8 cellular contexts compared by ENCODE assay signal in genomic region chr5:59724482-59725392, GRCh38.
DNase-seq lines count a peak whose midpoint lies in the region; ATAC-seq and TF ChIP-seq lines count a peak whose summit lies in the region.

No MANE protein-coding gene starts in this region.

- TF ChIP-seq CTCF in HEK293 (tag by site-specific recombination; IDR thresholded peaks at IDR 0.05): no peak; the same call in 1 of the 2 replicates
- peak; percentile 82 for TF ChIP-seq CTCF in brain microvascular endothelial cell (IDR thresholded peaks at IDR 0.05; ENCODE audit: low read depth, low read length, missing control alignments)
- TF ChIP-seq CTCF in mucosa of descending colon (IDR thresholded peaks at IDR 0.05): peak; percentile 63

- H3K9me3 ChIP-seq in HEK293 (ENCODE audit: control insufficient read depth, insufficient read depth, low read depth, low read length) (no peaks in the 10 kb centered on the region), mucosa of descending colon (no peaks in the 10 kb centered on the region)

- H3K4me1 ChIP-seq in HEK293 (ENCODE audit: control insufficient read depth, insufficient read depth, low read length): 0 out of 2 replicates have a peak, but pooled peaks cover 4% of the 10 kb centered on the region
- no peaks in the 10 kb centered on the region for H3K4me1 ChIP-seq in mucosa of descending colon (ENCODE audit: low read depth)

- peak; percentile 76 for ATAC-seq in mucosa of descending colon

- CTCF ChIA-PET in HEK293 (lab: Yijun Ruan, JAX): interaction anchor here (0.6 to 1.8 kb wide), 20 partner anchors 11 to 697 kb away, joined by 3 to 8 read pairs (median 4); no protein-coding TSS in a partner anchor

- no peak overlapping the region for H3K27ac ChIP-seq in HEK293 (ENCODE audit: extremely low read depth, low read depth, low read length)
- H3K27ac ChIP-seq in brain microvascular endothelial cell: no peak overlapping the region

- in situ Hi-C loops in brain microvascular endothelial cell (cut with HindIII; ENCODE audit: low pct_ligation_motif_present, low sequenced_read_pairs): no loop called here

- no peak overlapping the region for H3K4me3 ChIP-seq in HEK293 (ENCODE audit: low read depth, low read length)
- no peak overlapping the region for H3K4me3 ChIP-seq in brain microvascular endothelial cell (ENCODE audit: low read depth, low read length)
- H3K4me3 ChIP-seq in mucosa of descending colon: no peak overlapping the region

- POLR2A ChIA-PET in HEK293 (lab: Yijun Ruan, JAX): no interaction called here

- peak in 2 of 3 donors; percentile 8 to 9 for DNase-seq in stimulated activated CD4-positive, alpha-beta T cell treated with anti-CD3 and anti-CD28 coated beads, Interleukin-12 subunit alpha, Interleukin-12 subunit beta, amount 100 ng/mL, for 48 hours (ENCODE audit: low read depth in 2 of 3, low spot score in 1 of 3)
- DNase-seq in stimulated activated CD4-positive, alpha-beta T cell treated with anti-CD3 and anti-CD28 coated beads, Interleukin-4, amount 100 ng/mL, for 1 hour: no peak
- DNase-seq in NCI-H226 (peak; percentile 11), brain microvascular endothelial cell (peak; percentile 34), mucosa of descending colon (peak in 1 of 3 donors; percentile 39), T1000 (lab: John Stamatoyannopoulos, UW) (no peak), GOT3 (lab: John Stamatoyannopoulos, UW) (no peak)

- no peaks in the 10 kb centered on the region for H3K27me3 ChIP-seq in brain microvascular endothelial cell (replicated peaks)

- intact Hi-C loops in mucosa of descending colon (cut with DNase I, micrococcal nuclease): no loop called here

- no peaks in the 10 kb centered on the region for H3K36me3 ChIP-seq in HEK293 (ENCODE audit: control insufficient read depth in 2 of 2, insufficient read depth in 1 of 2, low read length in 2 of 2)
- no peaks in the 10 kb centered on the region for H3K36me3 ChIP-seq in brain microvascular endothelial cell (replicated peaks)
- no peaks in the 10 kb centered on the region for H3K36me3 ChIP-seq in mucosa of descending colon (ENCODE audit: low read depth)

TF ChIP-seq in HEK293, 187 proteins besides CTCF, POLR2A, EP300 and RAD21:
- TF ChIP-seq BCL6B (tag by site-specific recombination; IDR thresholded peaks at IDR 0.05) (0 out of 2 replicates have a peak, but pooled peaks have one; percentile 32), PRDM1 (tag by site-specific recombination; IDR thresholded peaks at IDR 0.05) (peak; percentile 30; the same call in 1 of the 2 replicates), ZNF426 (tag by site-specific recombination; IDR thresholded peaks at IDR 0.05) (no peak), ZNF660 (tag by site-specific recombination; IDR thresholded peaks at IDR 0.05) (peak; percentile 64; the same call in 1 of the 2 replicates), ATF2 (tag by site-specific recombination; IDR thresholded peaks at IDR 0.05; ENCODE audit: low read depth) (peak; percentile 50; the same call in 1 of the 2 replicates), ZNF654 (tag by site-specific recombination; IDR thresholded peaks at IDR 0.05; ENCODE audit: low read depth) (peak; percentile 79)

Comparison
In these comparisons a context has a peak if more than half of its experiments do, and no peak if none do; other contexts are left out.
1. DNase-seq: peak in stimulated activated CD4-positive, alpha-beta T cell treated with anti-CD3 and anti-CD28 coated beads, Interleukin-12 subunit alpha, Interleukin-12 subunit beta, amount 100 ng/mL, for 48 hours (2 of 3), NCI-H226 (single experiment) and brain microvascular endothelial cell (single experiment); none in stimulated activated CD4-positive, alpha-beta T cell treated with anti-CD3 and anti-CD28 coated beads, Interleukin-4, amount 100 ng/mL, for 1 hour (single experiment), T1000 (single experiment) and GOT3 (single experiment).